28 cellular contexts compared by ENCODE assay signal in genomic region chrX:100591256-100592051, GRCh38. TPM values are rescaled to one million over a fixed set of nuclear protein-coding genes. Genes with fewer than 3 reads are reported as not detected.
DNase-seq lines count a peak whose midpoint lies in the region; ATAC-seq, FAIRE-seq and TF ChIP-seq lines count a peak whose summit lies in the region.
"Had no signal": no experiment of that assay in that cellular context is flagged by ENCODE, and none has a peak within 500 bp of the region (broad histone marks: within the 10 kb centered on the region; RNA-seq: fewer than 3 reads in every experiment).

No MANE protein-coding gene starts in this region.

- no peak overlapping the region for H3K27ac Mint-ChIP-seq in astrocyte (ENCODE audit: unreplicated experiment)
- H3K27ac Mint-ChIP-seq in activated T-helper 1 cell treated with anti-CD3 and anti-CD28 coated beads, Interleukin-12 subunit alpha, Interleukin-12 subunit beta, Interleukin-2, Interleukin-4 antibody, amounts not matched to agents 30 ng/mL and 10 ng/mL and 1 ng/mL, durations not matched to agents 14 hours and 24 hours and 36 hours = no peak overlapping the region
- H3K27ac Mint-ChIP-seq: CD4-positive, alpha-beta memory T cell had no signal

- no peak for ATAC-seq in GM18868 (IDR thresholded peaks at IDR 0.05; ENCODE audit: unreplicated experiment)
- ATAC-seq: HCT116, Panc1, SK-N-SH treated with all-trans-retinoic acid at 6 μM for 48 hours had no signal

- H3K9me3 Mint-ChIP-seq in astrocyte (ENCODE audit: unreplicated experiment) = no peaks in the 10 kb centered on the region
- H3K9me3 Mint-ChIP-seq in activated T-helper 1 cell treated with anti-CD3 and anti-CD28 coated beads, Interleukin-12 subunit alpha, Interleukin-12 subunit beta, Interleukin-2, Interleukin-4 antibody, amounts not matched to agents 30 ng/mL and 10 ng/mL and 1 ng/mL, durations not matched to agents 14 hours and 24 hours and 36 hours = no peaks in the 10 kb centered on the region
- H3K9me3 Mint-ChIP-seq: CD4-positive, alpha-beta memory T cell had no signal

- FAIRE-seq in astrocyte (lab: Jason Lieb, UNC) = peak; percentile 63
- FAIRE-seq: GM12892, H1, HTR-8/SVneo had no signal

- TF ChIP-seq EP300 in sigmoid colon (IDR thresholded peaks at IDR 0.05) = no peak

- no peak overlapping the region for H3K4me3 Mint-ChIP-seq in astrocyte (ENCODE audit: unreplicated experiment)
- no peak overlapping the region for H3K4me3 Mint-ChIP-seq in activated T-helper 1 cell treated with anti-CD3 and anti-CD28 coated beads, Interleukin-12 subunit alpha, Interleukin-12 subunit beta, Interleukin-2, Interleukin-4 antibody, amounts not matched to agents 30 ng/mL and 10 ng/mL and 1 ng/mL, durations not matched to agents 14 hours and 24 hours and 36 hours
- H3K4me3 Mint-ChIP-seq: CD4-positive, alpha-beta memory T cell; IgD-negative memory B cell had no signal

- H3K36me3 Mint-ChIP-seq in astrocyte (ENCODE audit: low read depth, unreplicated experiment) = no peaks in the 10 kb centered on the region
- no peaks in the 10 kb centered on the region for H3K36me3 Mint-ChIP-seq in activated T-helper 1 cell treated with anti-CD3 and anti-CD28 coated beads, Interleukin-12 subunit alpha, Interleukin-12 subunit beta, Interleukin-2, Interleukin-4 antibody, amounts not matched to agents 30 ng/mL and 10 ng/mL and 1 ng/mL, durations not matched to agents 14 hours and 24 hours and 36 hours (ENCODE audit: low read depth)
- H3K36me3 Mint-ChIP-seq: CD4-positive, alpha-beta memory T cell; IgD-negative memory B cell had no signal

- H2AFZ ChIP-seq in astrocyte (ENCODE audit: low read depth, low read length) = no peak overlapping the region

- H3K79me2 ChIP-seq in astrocyte (ENCODE audit: insufficient read depth, low read length) = no peaks in the 10 kb centered on the region

- H3K4me1 ChIP-seq in astrocyte (ENCODE audit: insufficient read depth, low read length) (no peaks in the 10 kb centered on the region), sigmoid colon (peaks cover 0 to 13% (median 0%) of the 10 kb centered on the region in 4 donors)

- H3K9ac ChIP-seq in astrocyte (ENCODE audit: low read length) = no peak overlapping the region
- H3K9ac ChIP-seq: BLaER1 had no signal

- no peaks in the 10 kb centered on the region for H3K4me1 Mint-ChIP-seq in astrocyte (ENCODE audit: low read depth, unreplicated experiment)
- H3K4me1 Mint-ChIP-seq in activated T-helper 1 cell treated with anti-CD3 and anti-CD28 coated beads, Interleukin-12 subunit alpha, Interleukin-12 subunit beta, Interleukin-2, Interleukin-4 antibody, amounts not matched to agents 30 ng/mL and 10 ng/mL and 1 ng/mL, durations not matched to agents 14 hours and 24 hours and 36 hours (ENCODE audit: low read depth) = no peaks in the 10 kb centered on the region
- H3K4me1 Mint-ChIP-seq: CD4-positive, alpha-beta memory T cell had no signal

- TF ChIP-seq CTCF in astrocyte (IDR thresholded peaks at IDR 0.05; ENCODE audit: insufficient read depth, low read depth, low read length) (no peak), sigmoid colon (IDR thresholded peaks at IDR 0.05) (no peak), foreskin fibroblast (IDR thresholded peaks at IDR 0.05; ENCODE audit: low read depth, low read length) (no peak)

- no peak overlapping the region for H3K4me3 ChIP-seq in astrocyte (ENCODE audit: insufficient read depth, low read depth, low read length)
- no peak overlapping the region for H3K4me3 ChIP-seq in sigmoid colon
- H3K4me3 ChIP-seq in foreskin fibroblast (ENCODE audit: low read depth in 1 of 2, low read length in 2 of 2) = no peak overlapping the region
- H3K4me3 ChIP-seq: BLaER1 had no signal

- H3K27ac ChIP-seq in astrocyte (ENCODE audit: low read depth, low read length) = no peak overlapping the region
- H3K27ac ChIP-seq in sigmoid colon = no peak overlapping the region
- H3K27ac ChIP-seq: BLaER1 had no signal

- H3K27me3 Mint-ChIP-seq in astrocyte (ENCODE audit: low read depth, unreplicated experiment) = peaks cover 4% of the 10 kb centered on the region
- H3K27me3 Mint-ChIP-seq in activated T-helper 1 cell treated with anti-CD3 and anti-CD28 coated beads, Interleukin-12 subunit alpha, Interleukin-12 subunit beta, Interleukin-2, Interleukin-4 antibody, amounts not matched to agents 30 ng/mL and 10 ng/mL and 1 ng/mL, durations not matched to agents 14 hours and 24 hours and 36 hours (ENCODE audit: insufficient read depth) = peaks cover 2% of the 10 kb centered on the region

- no peak overlapping the region for H3K4me2 ChIP-seq in astrocyte (ENCODE audit: low read length)
- H3K4me2 ChIP-seq: BLaER1 had no signal

- intact Hi-C loops in sigmoid colon (cut with DNase I) = no loop called here
- intact Hi-C loops in activated T-helper 1 cell treated with anti-CD3 and anti-CD28 coated beads, Interleukin-12 subunit alpha, Interleukin-12 subunit beta, Interleukin-2, Interleukin-4 antibody, amounts not matched to agents 30 ng/mL and 10 ng/mL and 1 ng/mL, durations not matched to agents 14 hours and 24 hours and 36 hours (cut with micrococcal nuclease) = no loop called here

- no peak for TF ChIP-seq POLR2A in sigmoid colon (IDR thresholded peaks at IDR 0.05)

- DNase-seq in DMS53 (lab: John Stamatoyannopoulos, UW) (peak; percentile 43), astrocyte (ENCODE audit: low read depth) (no peak), kidney tubule cell (ENCODE audit: low spot score) (peak; percentile 28), sigmoid colon (peak; percentile 64), foreskin fibroblast (no peak)
- no peak for DNase-seq in activated T-helper 1 cell treated with anti-CD3 and anti-CD28 coated beads, Interleukin-12 subunit alpha, Interleukin-12 subunit beta, Interleukin-2, Interleukin-4 antibody, amounts not matched to agents 30 ng/mL and 10 ng/mL and 1 ng/mL, durations not matched to agents 14 hours and 24 hours and 36 hours (ENCODE audit: low spot score)
- DNase-seq: Caco-2; CD4-positive, alpha-beta memory T cell; DMS 273 treated with DMSO at 0.1 percent for 48 hours; MV-4-11; NCI-H1105 treated with DMSO at 0.1 percent for 48 hours; NCI-H1694; NCI-H2081; NCI-H2171; NCI-H345; NCI-H524 treated with DMSO at 0.1 percent for 48 hours; NCI-H82 had no signal

- 72 to 80% methylated on average over 5 of the region's 5 CpGs for WGBS in sigmoid colon, 2 donors

- no peaks in the 10 kb centered on the region for H4K20me1 ChIP-seq in astrocyte (ENCODE audit: insufficient read depth, low read length)
- H4K20me1 ChIP-seq: BLaER1 had no signal

- no peaks in the 10 kb centered on the region for H3K9me3 ChIP-seq in astrocyte (ENCODE audit: insufficient read depth, low read depth, low read length)
- no peaks in the 10 kb centered on the region for H3K9me3 ChIP-seq in sigmoid colon
- H3K9me3 ChIP-seq: BLaER1, Caco-2 had no signal

- H3K36me3 ChIP-seq in astrocyte (ENCODE audit: insufficient read depth, low read length) (no peaks in the 10 kb centered on the region), sigmoid colon (no peaks in the 10 kb centered on the region)
- H3K36me3 ChIP-seq: BLaER1 had no signal

- no peaks in the 10 kb centered on the region for H3K27me3 ChIP-seq in astrocyte (ENCODE audit: insufficient read depth, low read length)
- no peaks in the 10 kb centered on the region for H3K27me3 ChIP-seq in sigmoid colon
- H3K27me3 ChIP-seq: BLaER1 had no signal

RNA-seq across cellular contexts. Expression of gene TNMD, which starts 6.7 kb away (rescaled TPM):
- total RNA-seq in astrocyte = not detected in 2 replicates
- total RNA-seq in sigmoid colon = not detected
- polyA plus RNA-seq in sigmoid colon = 1 to 10 TPM in 1 of 3 donors, under 1 TPM in 1, not detected in 1; 0.38 to 1.8 TPM
- not detected in 2 replicates for total RNA-seq in activated T-helper 1 cell treated with anti-CD3 and anti-CD28 coated beads, Interleukin-12 subunit alpha, Interleukin-12 subunit beta, Interleukin-2, Interleukin-4 antibody, amounts not matched to agents 30 ng/mL and 10 ng/mL and 1 ng/mL, durations not matched to agents 14 hours and 24 hours and 36 hours
- total RNA-seq: Caco-2; CD4-positive, alpha-beta memory T cell; G401; M059J had no signal
- polyA plus RNA-seq: CD4-positive, alpha-beta memory T cell; IgD-negative memory B cell had no signal

RNA-seq across cellular contexts. Expression of gene TSPAN6, which starts 45.2 kb away (rescaled TPM):
- total RNA-seq in astrocyte (49.7 and 51.2 TPM in 2 replicates), sigmoid colon (10 to 100 TPM in 2 of 4 donors, 1 to 10 TPM in 2; 7.5 to 16.3 (median 9.4) TPM)
- polyA plus RNA-seq in sigmoid colon = 10 to 100 TPM; 31.2 to 57.1 (median 34.2) TPM
- total RNA-seq in activated T-helper 1 cell treated with anti-CD3 and anti-CD28 coated beads, Interleukin-12 subunit alpha, Interleukin-12 subunit beta, Interleukin-2, Interleukin-4 antibody, amounts not matched to agents 30 ng/mL and 10 ng/mL and 1 ng/mL, durations not matched to agents 14 hours and 24 hours and 36 hours = not detected in 2 replicates

RNA-seq across cellular contexts. Expression of gene SRPX2, which starts 52.5 kb away (rescaled TPM):
- total RNA-seq in astrocyte (39.3 and 50.1 TPM in 2 replicates), sigmoid colon (10 to 100 TPM; 18.7 to 59.8 (median 25.9) TPM)
- 10 to 100 TPM in 1 of 3 donors, 1 to 10 TPM in 2; 2.5 to 12.0 (median 4.8) TPM for polyA plus RNA-seq in sigmoid colon
- total RNA-seq in activated T-helper 1 cell treated with anti-CD3 and anti-CD28 coated beads, Interleukin-12 subunit alpha, Interleukin-12 subunit beta, Interleukin-2, Interleukin-4 antibody, amounts not matched to agents 30 ng/mL and 10 ng/mL and 1 ng/mL, durations not matched to agents 14 hours and 24 hours and 36 hours = not detected in 2 replicates
- total RNA-seq: CD4-positive, alpha-beta memory T cell; H1 had no signal
- polyA plus RNA-seq: CD4-positive, alpha-beta memory T cell; H1; IgD-negative memory B cell had no signal

Comparison
In these comparisons a context has a peak if more than half of its experiments do, and no peak if none do; other contexts are left out.
1. DNase-seq: peak in DMS53 (single experiment), kidney tubule cell (single experiment) and sigmoid colon (single experiment); none in astrocyte (single experiment), foreskin fibroblast (0 of 2) and activated T-helper 1 cell treated with anti-CD3 and anti-CD28 coated beads, Interleukin-12 subunit alpha, Interleukin-12 subunit beta, Interleukin-2, Interleukin-4 antibody, amounts not matched to agents 30 ng/mL and 10 ng/mL and 1 ng/mL, durations not matched to agents 14 hours and 24 hours and 36 hours (single experiment).
2. RNA of gene SRPX2, which starts 52.5 kb away (total RNA-seq): 39.3 to 50.1 TPM in astrocyte and 18.7 to 59.8 TPM in sigmoid colon; not detected in activated T-helper 1 cell treated with anti-CD3 and anti-CD28 coated beads, Interleukin-12 subunit alpha, Interleukin-12 subunit beta, Interleukin-2, Interleukin-4 antibody, amounts not matched to agents 30 ng/mL and 10 ng/mL and 1 ng/mL, durations not matched to agents 14 hours and 24 hours and 36 hours; every median in the first group is over 10 times any median in the second.